Comparison of ENCODE assay signal across 24 cellular contexts in the genomic region with DNA sequence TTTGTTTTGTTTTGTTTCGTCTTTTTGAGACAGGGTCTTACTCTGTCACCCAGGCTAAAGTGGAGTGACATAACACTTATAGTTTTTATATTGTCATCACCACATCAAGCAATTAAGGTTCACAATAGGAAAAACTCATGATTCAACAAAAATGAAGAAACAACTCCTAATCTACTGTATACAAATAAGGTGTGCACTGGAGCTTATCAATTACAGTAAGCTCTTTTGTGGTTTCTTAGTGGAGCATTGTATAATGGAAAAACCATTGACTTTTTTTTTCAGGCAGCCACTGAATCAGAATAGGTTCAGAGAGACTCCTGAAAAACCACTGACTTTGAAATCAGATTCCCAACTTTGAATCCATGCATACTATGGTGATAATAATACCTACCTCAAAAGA. TPM values are rescaled to one million over a fixed set of nuclear protein-coding genes. Genes with fewer than 3 reads are reported as not detected.
A peak's percentile ranks its signal among the peaks of the same experiment; 100 is the strongest.
DNase-seq lines count a peak whose midpoint lies in the region; ATAC-seq, FAIRE-seq and TF ChIP-seq lines count a peak whose summit lies in the region.
"Had no signal": no experiment of that assay in that cellular context is flagged by ENCODE, and none has a peak within 500 bp of the region (broad histone marks: within the 10 kb centered on the region; RNA-seq: fewer than 3 reads in every experiment).

No MANE protein-coding gene starts in this region.

- no peaks in the 10 kb centered on the region for H4K20me1 ChIP-seq in K562 (replicated peaks; ENCODE audit: control insufficient read depth, insufficient read depth, low read length)

- in situ Hi-C loops in Caki2 (cut with HindIII; ENCODE audit: low pct_unique_long_range_greater_than_20kb, low sequenced_read_pairs): no loop called here
- in situ Hi-C loops in K562 (cut with MboI): no loop called here

- no peaks in the 10 kb centered on the region for H3K9me3 ChIP-seq in K562 (replicated peaks; ENCODE audit: control insufficient read depth, insufficient read depth, low read depth, low read length)
- H3K9me3 ChIP-seq: left ventricle myocardium inferior, Peyer's patch, SJCRH30 had no signal

- no peaks in the 10 kb centered on the region for H3K79me2 ChIP-seq in K562 (ENCODE audit: control insufficient read depth, insufficient read depth, low read length)

- no peak overlapping the region for H3K4me2 ChIP-seq in K562 (ENCODE audit: insufficient read depth, low read length)

- CTCF ChIA-PET in K562 (lab: Yijun Ruan, JAX; ENCODE audit: low intra/inter-chr PET ratio): no interaction called here

- no peak overlapping the region for H3K27ac ChIP-seq in K562 (ENCODE audit: extremely low read depth, low read depth, low read length)
- H3K27ac ChIP-seq: foreskin keratinocyte, left ventricle myocardium inferior, Peyer's patch, SJCRH30, WERI-Rb-1 had no signal

- intact Hi-C loops in K562 (cut with micrococcal nuclease): no loop called here

- H3K27me3 ChIP-seq in K562 (ENCODE audit: control insufficient read depth in 2 of 2, insufficient read depth in 2 of 2, low read length in 2 of 2): no peaks in the 10 kb centered on the region
- H3K27me3 ChIP-seq: foreskin keratinocyte, Peyer's patch, SJCRH30 had no signal

- H3K9me1 ChIP-seq in K562 (ENCODE audit: control insufficient read depth, insufficient read depth, low read length): no peaks in the 10 kb centered on the region

- 67% methylated on average over 1 of the region's 1 CpG for WGBS in K562 (ENCODE audit: insufficient coverage, low coverage, missing lambda C conversion rate)

- H3K4me3 ChIP-seq in K562: no peak overlapping the region
- H3K4me3 ChIP-seq: left ventricle myocardium inferior, Peyer's patch, SJCRH30 had no signal

- H3K4me1 ChIP-seq in K562 (replicated peaks in 1 of 2; ENCODE audit: control insufficient read depth in 2 of 2, insufficient read depth in 2 of 2, low read length in 2 of 2): peaks cover 0 to 9% of the 10 kb centered on the region in 2 experiments; a peak in 2 of 5 replicates
- H3K4me1 ChIP-seq: foreskin keratinocyte, left ventricle myocardium inferior, Peyer's patch, SJCRH30 had no signal

- H3K9ac ChIP-seq in K562 (ENCODE audit: insufficient read depth in 1 of 2, low read depth in 2 of 2, low read length in 2 of 2): no peak overlapping the region

- DNase-seq in Caki2 (ENCODE audit: low read depth): peak; percentile 64
- peak; percentile 14 for DNase-seq in NCI-H69 (lab: John Stamatoyannopoulos, UW)
- DNase-seq in K562 (ENCODE audit: extremely low read depth in 1 of 4, low spot score in 3 of 4): no peak
- no peak for DNase-seq in HPDE6-E6E7 (ENCODE audit: extremely low spot score)
- no peak for DNase-seq in UCSD-AML1 (lab: John Stamatoyannopoulos, UW; ENCODE audit: unreplicated experiment)
- DNase-seq: activated CD4-positive, alpha-beta T cell treated with anti-CD3 and anti-CD28 coated beads, Interleukin-2, amount 50 U/mL, for 4 hours; activated CD8-positive, alpha-beta memory T cell treated with anti-CD3 and anti-CD28 coated beads, Interleukin-2, amount 50 U/mL, for 48 hours; CD4-positive, alpha-beta T cell; effector memory CD4-positive, alpha-beta T cell; foreskin keratinocyte; H9; Kasumi-1; left ventricle myocardium inferior; NCI-H1048; NCI-H82; SJCRH30; T-helper 1 cell; WERI-Rb-1 had no signal

- no peak for TF ChIP-seq POLR2A in K562 (conservative IDR thresholded peaks at IDR 0.05)

- BruUV-seq in K562 (replicated peaks; lab: Mats Ljungman, UMichigan): no TSS peak

- POLR2A ChIA-PET in K562 (lab: Yijun Ruan, JAX): interaction anchor here (0.6 to 1.0 kb wide), 3 partner anchors 8 to 87 kb away, joined by 3 read pairs; no protein-coding TSS in a partner anchor

- TF ChIP-seq EP300 in K562 (IDR thresholded peaks at IDR 0.05; ENCODE audit: low read length): no peak

- ATAC-seq in HG03469 (IDR thresholded peaks at IDR 0.05; ENCODE audit: unreplicated experiment) (peak; percentile 33), K562 (no peak), GM21723 (IDR thresholded peaks at IDR 0.05; ENCODE audit: unreplicated experiment) (no peak), GM21528 (IDR thresholded peaks at IDR 0.05; ENCODE audit: low FRiP score, unreplicated experiment) (no peak)
- ATAC-seq: foreskin keratinocyte had no signal

- TF ChIP-seq RAD21 in K562 (CRISPR knock-in tag; conservative IDR thresholded peaks at IDR 0.05 in 1 of 2, IDR thresholded peaks at IDR 0.05 in 1 of 2): no peak

- no peak for TF ChIP-seq CTCF in K562 (IDR thresholded peaks at IDR 0.05 in 2 of 3, conservative IDR thresholded peaks at IDR 0.05 in 1 of 3; ENCODE audit: insufficient read depth in 2 of 3, low read depth in 1 of 3, low read length in 3 of 3)

- H3K36me3 ChIP-seq in K562 (ENCODE audit: control insufficient read depth, insufficient read depth, low read length): no peaks in the 10 kb centered on the region
- H3K36me3 ChIP-seq: left ventricle myocardium inferior, Peyer's patch, SJCRH30, WERI-Rb-1 had no signal

- H2AFZ ChIP-seq in K562 (ENCODE audit: low read depth, low read length): no peak overlapping the region

- no peak for FAIRE-seq in K562 (lab: Jason Lieb, UNC)
- FAIRE-seq: G401.6, HTR-8/SVneo had no signal

TF ChIP-seq in K562, 482 proteins besides CTCF, POLR2A, EP300 and RAD21:
- TF ChIP-seq C11orf30 (IDR thresholded peaks at IDR 0.05; ENCODE audit: low read depth): peak; percentile 56; the same call in 1 of the 2 replicates
- peak; percentile 41; the same call in 1 of the 2 replicates for TF ChIP-seq SOX6 (IDR thresholded peaks at IDR 0.05)
- TF ChIP-seq, protein P1, sequence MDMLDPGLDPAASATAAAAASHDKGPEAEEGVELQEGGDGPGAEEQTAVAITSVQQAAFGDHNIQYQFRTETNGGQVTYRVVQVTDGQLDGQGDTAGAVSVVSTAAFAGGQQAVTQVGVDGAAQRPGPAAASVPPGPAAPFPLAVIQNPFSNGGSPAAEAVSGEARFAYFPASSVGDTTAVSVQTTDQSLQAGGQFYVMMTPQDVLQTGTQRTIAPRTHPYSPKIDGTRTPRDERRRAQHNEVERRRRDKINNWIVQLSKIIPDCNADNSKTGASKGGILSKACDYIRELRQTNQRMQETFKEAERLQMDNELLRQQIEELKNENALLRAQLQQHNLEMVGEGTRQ (CRISPR knock-in tag; IDR thresholded peaks at IDR 0.05): no peak
- TF ChIP-seq RBM25 (IDR thresholded peaks at IDR 0.05; ENCODE audit: low read depth, low read length, severe bottlenecking): no peak
- TF ChIP-seq ZNF316 (IDR thresholded peaks at IDR 0.05): peak; percentile 74
- TF ChIP-seq MAFG (tag; conservative IDR thresholded peaks at IDR 0.05): peak; percentile 40; the same call in 1 of the 2 replicates

RNA-seq across cellular contexts. Expression of gene PLIN2, which starts 10.8 kb away (rescaled TPM):
- total RNA-seq in Caki2 (2014; rRNA removed; shearing (Covaris generic); ENCODE audit: low replicate concordance): 63.1 and 74.5 TPM in 2 replicates
- total RNA-seq in K562 (2011; cell fraction: chromatin; rRNA removed; ENCODE audit: low replicate concordance): 37.8 and 44.9 TPM in 2 replicates
- total RNA-seq in K562 (2011; cell fraction: nucleolus; rRNA removed): 39.6 and 44.5 TPM in 2 replicates
- 42.6 and 48.0 TPM in 2 replicates for total RNA-seq in K562 (2011; cell fraction: nucleoplasm; rRNA removed)
- total RNA-seq in K562 (2014; rRNA removed) (29.1 and 34.2 TPM in 2 replicates), K562 (2014; rRNA removed; fragmentation: Illumina TruSeq; extraction: Trizol) (42.6 and 43.6 TPM in 2 replicates), K562 (2015; rRNA removed; fragmentation: Illumina TruSeq; extraction: Trizol) (38.2 and 41.0 TPM in 2 replicates), K562 (2021) (35.4 and 36.4 TPM in 2 replicates)
- polyA plus RNA-seq in K562 (2011; rRNA removed) (48.7 and 95.5 TPM in 2 replicates), K562 (2014; fragmentation: Illumina TruSeq; extraction: Trizol) (46.4 and 47.4 TPM in 2 replicates), K562 (2014; fragmentation: Nextera tagmentation; extraction: Ambion mirVana) (10 to 100 TPM; 63.7 to 68.6 TPM), K562 (2014; rRNA removed) (32.2 and 33.8 TPM in 2 replicates)
- 58.3 and 118 TPM in 2 replicates for polyA plus RNA-seq in K562 (2011; cell fraction: cytosol; rRNA removed)
- 33.5 and 44.6 TPM in 2 replicates for polyA plus RNA-seq in K562 (2011; cell fraction: nucleus; rRNA removed)
- polyA plus RNA-seq in K562 (2012): 41.1 and 52.0 TPM in 2 replicates
- polyA minus RNA-seq in K562 (2011; rRNA and poly(A)+ RNA removed): 90.1 and 183 TPM in 2 replicates
- 26.7 and 55.8 TPM in 2 replicates for polyA minus RNA-seq in K562 (2011; cell fraction: cytosol; rRNA and poly(A)+ RNA removed)
- 19.7 and 23.4 TPM in 2 replicates for polyA minus RNA-seq in K562 (2011; cell fraction: nucleus; rRNA and poly(A)+ RNA removed)

RNA-seq across cellular contexts. Expression of gene HAUS6, which starts 35.4 kb away (rescaled TPM):
- total RNA-seq in Caki2 (2014; rRNA removed; shearing (Covaris generic); ENCODE audit: low replicate concordance): 16.7 and 17.0 TPM in 2 replicates
- total RNA-seq in K562 (2011; cell fraction: chromatin; rRNA removed; ENCODE audit: low replicate concordance): 9.3 and 32.6 TPM in 2 replicates
- 9.8 and 12.0 TPM in 2 replicates for total RNA-seq in K562 (2011; cell fraction: nucleolus; rRNA removed)
- total RNA-seq in K562 (2011; cell fraction: nucleoplasm; rRNA removed): 16.6 and 25.2 TPM in 2 replicates
- 16.1 and 17.6 TPM in 2 replicates for total RNA-seq in K562 (2014; rRNA removed)
- 31.7 and 40.5 TPM in 2 replicates for total RNA-seq in K562 (2014; rRNA removed; fragmentation: Illumina TruSeq; extraction: Trizol)
- 27.2 and 30.2 TPM in 2 replicates for total RNA-seq in K562 (2015; rRNA removed; fragmentation: Illumina TruSeq; extraction: Trizol)
- 22.5 and 23.1 TPM in 2 replicates for total RNA-seq in K562 (2021)
- polyA plus RNA-seq in K562 (2011; rRNA removed): 19.6 and 29.7 TPM in 2 replicates
- polyA plus RNA-seq in K562 (2011; cell fraction: cytosol; rRNA removed): 5.5 and 7.6 TPM in 2 replicates
- polyA plus RNA-seq in K562 (2011; cell fraction: nucleus; rRNA removed): 10.6 and 13.1 TPM in 2 replicates
- polyA plus RNA-seq in K562 (2012): 12.4 and 12.6 TPM in 2 replicates
- polyA plus RNA-seq in K562 (2014; fragmentation: Illumina TruSeq; extraction: Trizol): 21.7 and 23.9 TPM in 2 replicates
- polyA plus RNA-seq in K562 (2014; fragmentation: Nextera tagmentation; extraction: Ambion mirVana): 10 to 100 TPM; 10.2 to 17.6 TPM
- 15.9 and 17.2 TPM in 2 replicates for polyA plus RNA-seq in K562 (2014; rRNA removed)
- polyA minus RNA-seq in K562 (2011; rRNA and poly(A)+ RNA removed): 34.3 and 35.6 TPM in 2 replicates
- 10.6 and 16.1 TPM in 2 replicates for polyA minus RNA-seq in K562 (2011; cell fraction: cytosol; rRNA and poly(A)+ RNA removed)
- 11.8 and 16.2 TPM in 2 replicates for polyA minus RNA-seq in K562 (2011; cell fraction: nucleus; rRNA and poly(A)+ RNA removed)

Comparison
In these comparisons a context has a peak if more than half of its experiments do, and no peak if none do; other contexts are left out.
1. DNase-seq: peak in Caki2 (single experiment) and NCI-H69 (single experiment); none in K562 (0 of 4), HPDE6-E6E7 (single experiment) and UCSD-AML1 (single experiment).